In the genomic region with DNA sequence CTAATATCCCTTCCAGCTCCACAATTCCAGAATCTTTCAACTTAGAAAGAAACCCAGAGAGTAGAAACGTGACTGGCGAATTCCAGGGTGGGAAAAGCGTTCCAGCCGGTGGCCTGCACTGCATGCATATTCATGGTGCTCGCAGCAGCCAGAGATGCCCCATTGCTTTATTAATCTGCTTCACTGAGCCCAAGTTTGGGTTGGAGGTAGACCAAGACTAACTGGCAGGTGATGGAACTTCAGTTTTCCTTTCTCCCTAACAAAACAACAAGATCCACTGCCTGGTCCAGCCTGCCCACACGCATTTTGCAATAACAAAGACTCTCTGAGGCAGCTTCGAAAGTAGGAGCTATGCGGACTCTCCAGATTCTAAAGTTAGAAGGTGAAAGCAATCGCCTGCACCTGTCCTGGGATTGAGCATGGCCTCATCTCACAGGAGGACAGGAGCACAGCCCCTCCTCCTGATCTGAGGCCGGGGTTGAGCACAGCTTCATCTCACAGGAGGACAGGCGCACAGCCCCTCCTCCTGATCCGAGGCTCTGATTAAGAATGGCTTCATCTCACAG, we compare ENCODE assay signal across 19 cellular contexts.
"Had no signal": no experiment of that assay in that cellular context is flagged by ENCODE, and none has a peak within 500 bp of the region (broad histone marks: within the 10 kb centered on the region; RNA-seq: fewer than 3 reads in every experiment).

No MANE protein-coding gene starts in this region.

- H3K27ac Mint-ChIP-seq: dendritic cell treated with granulocyte-macrophage colony-stimulating factor and Interleukin-4, amounts not matched to agents 40 ng/mL and 50 ng/mL, for 4 days; effector memory CD8-positive, alpha-beta T cell; memory B cell; naive B cell; nephron; type B pancreatic cell had no signal

- H3K27me3 ChIP-seq: esophagus muscularis mucosa, gastrocnemius medialis, left lung, uterus had no signal

- H3K27ac ChIP-seq: epithelial cell of prostate, esophagus muscularis mucosa, gastrocnemius medialis, heart right ventricle, left lung, lower lobe of right lung, uterus had no signal

- H3K36me3 ChIP-seq: esophagus muscularis mucosa, gastrocnemius medialis, heart right ventricle, left lung, lower lobe of right lung, uterus had no signal

- H3K4me3 Mint-ChIP-seq: dendritic cell treated with granulocyte-macrophage colony-stimulating factor and Interleukin-4, amounts not matched to agents 40 ng/mL and 50 ng/mL, for 4 days; effector memory CD8-positive, alpha-beta T cell; memory B cell; nephron; type B pancreatic cell had no signal

- H3K36me3 Mint-ChIP-seq: memory B cell, naive B cell, type B pancreatic cell had no signal

- ATAC-seq: effector memory CD8-positive, alpha-beta T cell; heart right ventricle; left lung; lower lobe of right lung had no signal

- H3K4me3 ChIP-seq: esophagus muscularis mucosa, gastrocnemius medialis, heart right ventricle, left lung, lower lobe of right lung, uterus had no signal

- DNase-seq: effector memory CD8-positive, alpha-beta T cell; gastrocnemius medialis; heart right ventricle; hypothalamus; kidney glomerular epithelial cell; left lung; lower lobe of right lung; midbrain; naive B cell; small intestine; stimulated activated CD4-positive, alpha-beta T cell treated with anti-CD3 and anti-CD28 coated beads, Interleukin-2, amount 100 ng/mL, for 48 hours; stimulated activated naive CD4-positive, alpha-beta T cell treated with Interleukin-2 at 50 U/mL for 16 hours; uterus had no signal

- H3K4me1 Mint-ChIP-seq: memory B cell, naive B cell, nephron had no signal

- H3K9me3 Mint-ChIP-seq: dendritic cell treated with granulocyte-macrophage colony-stimulating factor and Interleukin-4, amounts not matched to agents 40 ng/mL and 50 ng/mL, for 4 days; effector memory CD8-positive, alpha-beta T cell; memory B cell; nephron; type B pancreatic cell had no signal

- H3K27me3 Mint-ChIP-seq: dendritic cell treated with granulocyte-macrophage colony-stimulating factor and Interleukin-4, amounts not matched to agents 40 ng/mL and 50 ng/mL, for 4 days had no signal

- H3K9me3 ChIP-seq: esophagus muscularis mucosa, gastrocnemius medialis, heart right ventricle, left lung, lower lobe of right lung, uterus had no signal

- H3K4me1 ChIP-seq: esophagus muscularis mucosa, gastrocnemius medialis, heart right ventricle, left lung, lower lobe of right lung, uterus had no signal
